8 cellular contexts compared by ENCODE assay signal in the genomic region with DNA sequence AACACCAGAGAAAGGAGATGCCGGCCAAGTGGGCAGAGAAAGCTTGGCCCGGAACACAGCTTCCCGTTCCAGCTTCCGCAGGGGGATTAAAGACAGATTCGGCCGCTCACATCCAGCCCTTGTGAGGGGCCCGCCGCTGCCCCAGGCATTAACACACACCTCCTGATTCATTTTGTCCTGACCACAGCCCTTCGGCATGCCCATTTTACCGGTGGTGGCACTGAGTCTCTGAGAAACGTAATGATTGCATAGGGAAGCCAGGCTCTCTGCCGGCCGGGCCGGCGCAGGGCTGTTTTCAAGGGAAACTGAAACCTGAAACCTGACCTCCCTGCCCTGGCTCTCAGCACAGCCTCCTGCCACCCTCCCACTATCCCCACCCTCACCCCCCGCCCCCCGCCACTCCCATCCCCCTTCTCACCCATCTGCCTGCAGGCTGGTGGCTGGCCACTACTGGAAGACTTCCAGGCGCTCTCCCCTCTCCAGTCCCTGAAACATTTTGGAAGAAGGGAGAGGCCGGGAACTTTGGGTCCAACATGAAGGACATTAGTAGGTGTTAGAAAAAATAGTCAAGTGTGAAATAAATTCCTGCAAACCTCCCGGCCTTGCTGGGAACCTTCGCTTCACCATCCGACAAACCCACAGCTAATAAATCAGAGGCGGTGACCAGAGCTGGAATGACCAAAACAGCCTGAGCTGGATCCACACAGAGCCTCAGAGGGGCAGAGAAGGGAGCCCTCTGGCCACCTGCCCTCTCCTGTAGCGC.
DNase-seq lines count a peak whose midpoint lies in the region; ATAC-seq and TF ChIP-seq lines count a peak whose summit lies in the region.

No MANE protein-coding gene starts in this region.

- H3K4me3 ChIP-seq in PC-9 (no peak overlapping the region), fibroblast of mammary gland (ENCODE audit: control insufficient read depth, low read depth, low read length) (peak overlapping the region; percentile 17), osteoblast (ENCODE audit: insufficient read depth, low read length) (peak overlapping the region; percentile 66)

- H3K79me2 ChIP-seq in PC-9 (ENCODE audit: low read depth) (no peaks in the 10 kb centered on the region), osteoblast (ENCODE audit: insufficient read depth, low read length) (no peaks in the 10 kb centered on the region)

- H3K4me2 ChIP-seq in PC-9 (peak overlapping the region; percentile 64), osteoblast (ENCODE audit: insufficient read depth, low read length) (peak overlapping the region; percentile 79)

- CTCF ChIA-PET in PC-9 (lab: Charles Lee) = no interaction called here

- ATAC-seq in GM21576 (IDR thresholded peaks at IDR 0.05; ENCODE audit: unreplicated experiment) = no peak

- H3K9me3 ChIP-seq in PC-9 (ENCODE audit: insufficient read depth, low read depth) = no peaks in the 10 kb centered on the region
- H3K9me3 ChIP-seq in osteoblast (ENCODE audit: low read depth, low read length) = no peaks in the 10 kb centered on the region

- H4K20me1 ChIP-seq in PC-9 (ENCODE audit: insufficient read depth) = no peaks in the 10 kb centered on the region
- H4K20me1 ChIP-seq in osteoblast (ENCODE audit: insufficient read depth, low read length) = no peaks in the 10 kb centered on the region

- TF ChIP-seq CTCF in PC-9 (conservative IDR thresholded peaks at IDR 0.05) (no peak), fibroblast of mammary gland (conservative IDR thresholded peaks at IDR 0.05; ENCODE audit: control insufficient read depth, insufficient read depth, low read depth, low read length) (no peak), osteoblast (IDR thresholded peaks at IDR 0.05; ENCODE audit: extremely low read depth, low read depth, low read length) (no peak)

- peaks cover 34% of the 10 kb centered on the region for H3F3A ChIP-seq in PC-9 (ENCODE audit: insufficient read depth, low read depth)

- intact Hi-C loops in PC-9 (cut with micrococcal nuclease; ENCODE audit: unreplicated experiment) = no loop called here

- no peak overlapping the region for H3K27ac ChIP-seq in PC-9
- H3K27ac ChIP-seq in osteoblast (ENCODE audit: low read depth, low read length) = peak overlapping the region; percentile 60

- H3K27me3 ChIP-seq in PC-9 (ENCODE audit: insufficient read depth, low read depth) (no peaks in the 10 kb centered on the region), osteoblast (ENCODE audit: insufficient read depth, low read length) (no peaks in the 10 kb centered on the region)

- H3K36me3 ChIP-seq in PC-9 (ENCODE audit: low read depth) (no peaks in the 10 kb centered on the region), osteoblast (ENCODE audit: insufficient read depth, low read length) (no peaks in the 10 kb centered on the region)

- DNase-seq in NCI-H2227 (lab: John Stamatoyannopoulos, UW; ENCODE audit: unreplicated experiment) = peak; percentile 42
- no peak for DNase-seq in NCI-H2227 treated with DMSO at 0.1 percent for 48 hours (lab: John Stamatoyannopoulos, UW)
- peak in 1 of 2 experiments; percentile 79 for DNase-seq in PC-9
- DNase-seq in fibroblast of mammary gland (ENCODE audit: low read depth) = peak; percentile 14
- DNase-seq in osteoblast (ENCODE audit: insufficient read length, low spot score, missing footprints) = peak; percentile 87
- DNase-seq in activated naive CD4-positive, alpha-beta T cell treated with Interleukin-2 at 50 U/mL for 16 hours = no peak
- DNase-seq in globus pallidus (ENCODE audit: low spot score) = no peak

- H3K4me1 ChIP-seq in PC-9 (replicated peaks; ENCODE audit: insufficient read depth) = peaks cover 26% of the 10 kb centered on the region
- H3K4me1 ChIP-seq in osteoblast (ENCODE audit: insufficient read depth, low read length) = peaks cover 14% of the 10 kb centered on the region

- POLR2A ChIA-PET in PC-9 (lab: Charles Lee; ENCODE audit: unreplicated experiment) = interaction anchor here (0.6 kb wide), 1 partner anchor 98 kb away, joined by 5 read pairs; no protein-coding TSS in a partner anchor

- no TSS peak for BruUV-seq in PC-9 (replicated peaks; lab: Mats Ljungman, UMichigan)

- no peak overlapping the region for H2AFZ ChIP-seq in PC-9
- H2AFZ ChIP-seq in osteoblast (ENCODE audit: low read length) = peak overlapping the region; percentile 81

- no peaks in the 10 kb centered on the region for H3K9me2 ChIP-seq in PC-9 (ENCODE audit: insufficient read depth)

Comparison
In these comparisons a context has a peak if more than half of its experiments do, and no peak if none do; other contexts are left out.
1. DNase-seq: peak in NCI-H2227 (single experiment), fibroblast of mammary gland (single experiment) and osteoblast (single experiment); none in NCI-H2227 treated with DMSO at 0.1 percent for 48 hours (single experiment), activated naive CD4-positive, alpha-beta T cell treated with Interleukin-2 at 50 U/mL for 16 hours (single experiment) and globus pallidus (single experiment).